In the genomic region with DNA sequence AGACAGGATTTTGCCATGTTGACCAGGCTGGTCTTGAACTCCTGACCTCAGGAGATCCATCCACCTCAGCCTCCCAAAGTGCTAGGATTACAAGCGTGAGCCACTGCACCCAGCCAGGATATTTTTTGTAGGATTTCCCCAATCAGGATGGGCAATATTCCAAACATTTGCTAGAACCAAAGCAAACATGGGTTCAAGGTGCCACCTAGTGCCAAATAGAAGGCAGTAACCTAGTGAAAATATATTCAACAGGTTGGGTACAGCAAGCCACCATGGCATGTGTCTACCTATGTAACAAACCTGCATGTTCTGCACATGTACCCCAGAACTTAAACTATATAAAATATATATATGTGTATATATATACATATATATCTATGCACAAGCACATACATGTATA, we compare ENCODE assay signal across 14 cellular contexts.
DNase-seq lines count a peak whose midpoint lies in the region; ATAC-seq and TF ChIP-seq lines count a peak whose summit lies in the region.
"Had no signal": no experiment of that assay in that cellular context is flagged by ENCODE, and none has a peak within 500 bp of the region (broad histone marks: within the 10 kb centered on the region; RNA-seq: fewer than 3 reads in every experiment).

No MANE protein-coding gene starts in this region.

- peak; percentile 41 for ATAC-seq in left lung
- no peak for ATAC-seq in GM18867 (IDR thresholded peaks at IDR 0.05; ENCODE audit: unreplicated experiment)
- ATAC-seq: esophagus mucosa, left colon, natural killer cell, T-helper 17 cell had no signal

- no peak overlapping the region for H3K27ac ChIP-seq in C4-2B
- H3K27ac ChIP-seq in SJCRH30, result no peak overlapping the region
- H3K27ac ChIP-seq in left lung, result no peak overlapping the region
- H3K27ac ChIP-seq: BLaER1 treated with 17β-estradiol and CSF1 and Interleukin-3, amounts not matched to agents 10 nM and 100 nM had no signal

- no peaks in the 10 kb centered on the region for H3K9me3 ChIP-seq in SJCRH30 (replicated peaks)
- H3K9me3 ChIP-seq in left lung, result peaks cover 0 to 21% of the 10 kb centered on the region in 2 donors

- no peaks in the 10 kb centered on the region for H3K27me3 ChIP-seq in SJCRH30
- H3K27me3 ChIP-seq in left lung, result no peaks in the 10 kb centered on the region
- H3K27me3 ChIP-seq: BLaER1 treated with 17β-estradiol and CSF1 and Interleukin-3, amounts not matched to agents 10 nM and 100 nM had no signal

- TF ChIP-seq RAD21 in Ishikawa (IDR thresholded peaks at IDR 0.05; ENCODE audit: low read depth), result peak; percentile 44

- H3K4me3 ChIP-seq in SJCRH30 (no peak overlapping the region), left lung (no peak overlapping the region)
- H3K4me3 ChIP-seq: BLaER1 treated with 17β-estradiol and CSF1 and Interleukin-3, amounts not matched to agents 10 nM and 100 nM had no signal

- intact Hi-C loops in left lung (cut with DNase I), result no loop called here

- TF ChIP-seq EP300 in Ishikawa (IDR thresholded peaks at IDR 0.05; ENCODE audit: borderline replicate concordance), result no peak

- peak; percentile 13 to 64 for DNase-seq in SJCRH30
- DNase-seq in left lung, result no peak
- no peak for DNase-seq in T-helper 1 cell
- no peak for DNase-seq in Ammon's horn (ENCODE audit: low spot score)
- DNase-seq: activated CD4-positive, alpha-beta memory T cell treated with anti-CD3 and anti-CD28 coated beads for 36 hours; left colon; natural killer cell; NCI-H446 treated with DMSO at 0.1 percent for 48 hours; T-helper 17 cell had no signal

- H3K4me1 ChIP-seq in SJCRH30, result no peaks in the 10 kb centered on the region
- H3K4me1 ChIP-seq in left lung, result no peaks in the 10 kb centered on the region

- TF ChIP-seq CTCF in C4-2B (conservative IDR thresholded peaks at IDR 0.05) (peak; percentile 29), left lung (IDR thresholded peaks at IDR 0.05) (no peak)

- H3K36me3 ChIP-seq in SJCRH30 (no peaks in the 10 kb centered on the region), left lung (no peaks in the 10 kb centered on the region)
- H3K36me3 ChIP-seq: BLaER1 treated with 17β-estradiol and CSF1 and Interleukin-3, amounts not matched to agents 10 nM and 100 nM had no signal

TF ChIP-seq in Ishikawa, 13 proteins besides CTCF, POLR2A, EP300 and RAD21:
- TF ChIP-seq NFIC (IDR thresholded peaks at IDR 0.05), result peak; percentile 20; the same call in 1 of the 2 replicates
- no peak for TF ChIP-seq ZBTB7A (IDR thresholded peaks at IDR 0.05; ENCODE audit: low read depth)

Comparison
In these comparisons a context has a peak if more than half of its experiments do, and no peak if none do; other contexts are left out.
1. DNase-seq: peak in SJCRH30 (2 of 2); none in left lung (0 of 2), T-helper 1 cell (0 of 5) and Ammon's horn (single experiment).